10 cellular contexts compared by ENCODE assay signal in genomic region chr5:132371603-132371994, GRCh38. TPM values are rescaled to one million over a fixed set of nuclear protein-coding genes. Genes with fewer than 3 reads are reported as not detected.
DNase-seq lines count a peak whose midpoint lies in the region; FAIRE-seq and TF ChIP-seq lines count a peak whose summit lies in the region.
"Had no signal": no experiment of that assay in that cellular context is flagged by ENCODE, and none has a peak within 500 bp of the region (broad histone marks: within the 10 kb centered on the region; RNA-seq: fewer than 3 reads in every experiment).

No MANE protein-coding gene starts in this region.

- H3K36me3 Mint-ChIP-seq in activated naive CD4-positive, alpha-beta T cell treated with anti-CD3 and anti-CD28 coated beads, Interleukin-2, amount 10 ng/mL, durations not matched to agents 7 days and 5 days: no peaks in the 10 kb centered on the region

- no peak for FAIRE-seq in keratinocyte (lab: Jason Lieb, UNC)

- no peaks in the 10 kb centered on the region for H4K20me1 ChIP-seq in keratinocyte (ENCODE audit: control insufficient read depth, extremely low read depth, insufficient read depth, low read length)

- CTCF ChIA-PET in activated naive CD4-positive, alpha-beta T cell treated with anti-CD3 and anti-CD28 coated beads, Interleukin-2, amount 10 ng/mL, durations not matched to agents 7 days and 5 days (lab: Charles Lee): interaction anchor here (0.6 kb wide), 1 partner anchor 133 kb away, joined by 5 read pairs; no protein-coding TSS in a partner anchor

- dilution Hi-C loops in keratinocyte (cut with MboI; ENCODE audit: extremely low pct_ligation_motif_present, low sequenced_read_pairs): no loop called here

- H3K9me3 ChIP-seq in keratinocyte (ENCODE audit: control insufficient read depth, low read depth, low read length) (no peaks in the 10 kb centered on the region), stomach (no peaks in the 10 kb centered on the region)
- H3K9me3 ChIP-seq: spleen had no signal

- TF ChIP-seq EP300 in stomach (IDR thresholded peaks at IDR 0.05): no peak

- H3K9me3 Mint-ChIP-seq in activated naive CD4-positive, alpha-beta T cell treated with anti-CD3 and anti-CD28 coated beads, Interleukin-2, amount 10 ng/mL, durations not matched to agents 7 days and 5 days: no peaks in the 10 kb centered on the region

- TF ChIP-seq CTCF in VCaP (conservative IDR thresholded peaks at IDR 0.05): no peak
- TF ChIP-seq CTCF in keratinocyte (optimal IDR thresholded peaks at IDR 0.05 in 1 of 3, IDR thresholded peaks at IDR 0.05 in 1 of 3, conservative IDR thresholded peaks at IDR 0.05 in 1 of 3; ENCODE audit: extremely low read depth in 1 of 3, insufficient read depth in 2 of 3, low read length in 3 of 3): no peak
- no peak for TF ChIP-seq CTCF in stomach (IDR thresholded peaks at IDR 0.05)

- no peaks in the 10 kb centered on the region for H3K27me3 ChIP-seq in keratinocyte (ENCODE audit: control insufficient read depth, extremely low read depth, insufficient read depth, low read length)
- H3K27me3 ChIP-seq in stomach: no peaks in the 10 kb centered on the region
- H3K27me3 ChIP-seq: spleen had no signal

- peaks cover 29% of the 10 kb centered on the region for H3K4me1 ChIP-seq in keratinocyte (ENCODE audit: control insufficient read depth, extremely low read depth, insufficient read depth, low read length)
- peaks cover 13 to 55% (median 43%) of the 10 kb centered on the region in 4 donors for H3K4me1 ChIP-seq in stomach

- peak overlapping the region in 2 of 3 experiments; percentile 58 to 80 for H3K4me3 ChIP-seq in keratinocyte (ENCODE audit: control insufficient read depth in 2 of 3, extremely low read depth in 1 of 3, insufficient read depth in 2 of 3, low read depth in 1 of 3, low read length in 3 of 3)
- H3K4me3 ChIP-seq in stomach: peak overlapping the region in 3 of 4 donors; percentile 60 to 76 (median 66)
- H3K4me3 ChIP-seq: spleen had no signal

- H3K79me2 ChIP-seq in keratinocyte (ENCODE audit: control insufficient read depth, insufficient read depth, low read length): peaks cover 51% of the 10 kb centered on the region

- H3K4me2 ChIP-seq in keratinocyte (ENCODE audit: control insufficient read depth, extremely low read depth, insufficient read depth, low read depth, low read length): peak overlapping the region; percentile 84

- no peak overlapping the region for H3K4me3 Mint-ChIP-seq in activated naive CD4-positive, alpha-beta T cell treated with anti-CD3 and anti-CD28 coated beads, Interleukin-2, amount 10 ng/mL, durations not matched to agents 7 days and 5 days

- peak overlapping the region; percentile 63 for H3K27ac Mint-ChIP-seq in activated naive CD4-positive, alpha-beta T cell treated with anti-CD3 and anti-CD28 coated beads, Interleukin-2, amount 10 ng/mL, durations not matched to agents 7 days and 5 days

- DNase-seq in activated naive CD4-positive, alpha-beta T cell treated with anti-CD3 and anti-CD28 coated beads, Interleukin-2, amount 10 ng/mL, durations not matched to agents 7 days and 5 days: no peak
- DNase-seq in activated naive CD4-positive, alpha-beta T cell treated with anti-CD3 and anti-CD28 coated beads, Interleukin-2, amount 50 U/mL, for 16 hours: no peak
- DNase-seq in keratinocyte (ENCODE audit: low read depth, low spot score) (no peak), stomach (no peak), UCSD-AML1 (lab: John Stamatoyannopoulos, UW; ENCODE audit: unreplicated experiment) (no peak), SW480 (ENCODE audit: low spot score) (no peak), LoVo (ENCODE audit: low spot score) (no peak)
- DNase-seq: NCI-H2029 treated with DMSO at 0.1 percent for 48 hours, spleen had no signal

- H3K36me3 ChIP-seq in keratinocyte (ENCODE audit: control insufficient read depth in 2 of 2, extremely low read depth in 1 of 2, insufficient read depth in 2 of 2, low read length in 2 of 2): peaks cover 0 to 4% of the 10 kb centered on the region in 2 experiments
- no peaks in the 10 kb centered on the region for H3K36me3 ChIP-seq in stomach
- H3K36me3 ChIP-seq: spleen had no signal

- peak overlapping the region; percentile 87 for H3K27ac ChIP-seq in VCaP
- no peak overlapping the region for H3K27ac ChIP-seq in keratinocyte (ENCODE audit: control insufficient read depth, insufficient read depth, low read length)
- H3K27ac ChIP-seq in stomach: peak overlapping the region in 4 of 5 donors; percentile 19 to 90 (median 68)
- H3K27ac ChIP-seq: spleen had no signal

- no peak for TF ChIP-seq POLR2A in stomach (IDR thresholded peaks at IDR 0.05)

- no peak overlapping the region for H3K9ac ChIP-seq in keratinocyte (ENCODE audit: control insufficient read depth, extremely low read depth, insufficient read depth, low read length)

- peaks cover 29% of the 10 kb centered on the region for H3K4me1 Mint-ChIP-seq in activated naive CD4-positive, alpha-beta T cell treated with anti-CD3 and anti-CD28 coated beads, Interleukin-2, amount 10 ng/mL, durations not matched to agents 7 days and 5 days

- H2AFZ ChIP-seq in keratinocyte (ENCODE audit: control insufficient read depth, low read length): no peak overlapping the region

- 61 to 79% (median 73%) methylated on average over 5 of the region's 5 CpGs for WGBS in stomach, 5 donors

- peaks cover 2% of the 10 kb centered on the region for H3K9me1 ChIP-seq in keratinocyte (ENCODE audit: control insufficient read depth, extremely low read depth, insufficient read depth, low read length)

- intact Hi-C loops in stomach (cut with DNase I; ENCODE audit: low total_unique reads): no loop called here

- peaks cover 9% of the 10 kb centered on the region for H3K27me3 Mint-ChIP-seq in activated naive CD4-positive, alpha-beta T cell treated with anti-CD3 and anti-CD28 coated beads, Interleukin-2, amount 10 ng/mL, durations not matched to agents 7 days and 5 days

RNA-seq across cellular contexts. Expression of gene SLC22A5, which starts 2.1 kb away (rescaled TPM):
- polyA plus RNA-seq in keratinocyte (14.8 to 23.0 TPM (median 21.5 TPM) in 3 replicates), stomach (1 to 10 TPM; 2.1 to 5.7 (median 3.0) TPM)
- polyA plus RNA-seq in keratinocyte (2011; ENCODE audit: low read depth): 2.4 TPM
- polyA plus RNA-seq in keratinocyte (2011; cell fraction: cytosol; rRNA removed): 9.5 and 17.4 TPM in 2 replicates
- polyA plus RNA-seq in keratinocyte (2011; cell fraction: nucleus; rRNA removed): 56.3 and 66.2 TPM in 2 replicates
- 7.7 and 9.6 TPM in 2 replicates for polyA plus RNA-seq in keratinocyte (2012; ENCODE audit: low replicate concordance)
- polyA minus RNA-seq in keratinocyte: 43.5 to 54.4 TPM (median 46.9 TPM) in 3 replicates
- 18.8 TPM for polyA minus RNA-seq in keratinocyte (2011; cell fraction: cytosol; rRNA and poly(A)+ RNA removed)
- 29.9 and 37.5 TPM in 2 replicates for polyA minus RNA-seq in keratinocyte (2011; cell fraction: nucleus; rRNA and poly(A)+ RNA removed)
- total RNA-seq in stomach: 10 to 100 TPM; 11.4 to 46.1 (median 37.5) TPM
